ENCODE assay signal across 8 cellular contexts in genomic region chr1:108199231-108199657, GRCh38. TPM values are rescaled to one million over a fixed set of nuclear protein-coding genes. Genes with fewer than 3 reads are reported as not detected.
DNase-seq lines count a peak whose midpoint lies in the region; ATAC-seq and TF ChIP-seq lines count a peak whose summit lies in the region.

No MANE protein-coding gene starts in this region.

- TF ChIP-seq CTCF in MCF 10A (IDR thresholded peaks at IDR 0.05; ENCODE audit: unreplicated experiment) = no peak

- peaks cover 30% of the 10 kb centered on the region for H3K4me1 Mint-ChIP-seq in MCF 10A (ENCODE audit: insufficient read depth, unreplicated experiment)
- H3K4me1 Mint-ChIP-seq in stimulated activated memory B cell treated with anti-CD40 and anti-IgM and Interleukin-4, amounts not matched to agents 10 μg/mL and 1 μg/mL and 100 μg/mL, for 72 hours = peaks cover 32% of the 10 kb centered on the region

- CTCF ChIA-PET in MCF 10A (lab: Yijun Ruan, JAX) = interaction anchor here (1.1 to 2.6 kb wide), 3 partner anchors 7 to 498 kb away, joined by 3 to 13 read pairs (median 7); no protein-coding TSS in a partner anchor

- peaks cover 19% of the 10 kb centered on the region for H3K36me3 Mint-ChIP-seq in MCF 10A (ENCODE audit: insufficient read depth, unreplicated experiment)
- peaks cover 16% of the 10 kb centered on the region for H3K36me3 Mint-ChIP-seq in stimulated activated memory B cell treated with anti-CD40 and anti-IgM and Interleukin-4, amounts not matched to agents 10 μg/mL and 1 μg/mL and 100 μg/mL, for 72 hours

- TSS peak; percentile 26 for BruUV-seq in MCF 10A (replicated peaks; lab: Mats Ljungman, UMichigan)

- ATAC-seq in stimulated activated memory B cell treated with anti-CD40 and anti-IgM and Interleukin-4, amounts not matched to agents 10 μg/mL and 1 μg/mL and 100 μg/mL, for 72 hours = no peak
- no peak for ATAC-seq in HG03139 (IDR thresholded peaks at IDR 0.05; ENCODE audit: unreplicated experiment)

- POLR2A ChIA-PET in MCF 10A (lab: Yijun Ruan, JAX) = interaction anchor here (0.7 to 3.4 kb wide), 13 partner anchors 9 to 554 kb away, joined by 3 to 38 read pairs (median 6); partner anchors contain the start of genes EEIG2 and PRPF38B

- peak overlapping the region; percentile 92 for H3K4me3 Mint-ChIP-seq in MCF 10A (ENCODE audit: unreplicated experiment)
- H3K4me3 Mint-ChIP-seq in stimulated activated memory B cell treated with anti-CD40 and anti-IgM and Interleukin-4, amounts not matched to agents 10 μg/mL and 1 μg/mL and 100 μg/mL, for 72 hours = peak overlapping the region; percentile 98

- H3K9me3 Mint-ChIP-seq in MCF 10A (ENCODE audit: unreplicated experiment) = peaks cover 8% of the 10 kb centered on the region
- peaks cover 4% of the 10 kb centered on the region for H3K9me3 Mint-ChIP-seq in stimulated activated memory B cell treated with anti-CD40 and anti-IgM and Interleukin-4, amounts not matched to agents 10 μg/mL and 1 μg/mL and 100 μg/mL, for 72 hours

- intact Hi-C loops in MCF 10A (cut with micrococcal nuclease) = no loop called here

- no peaks in the 10 kb centered on the region for H3K27me3 Mint-ChIP-seq in MCF 10A (ENCODE audit: insufficient read depth, unreplicated experiment)
- H3K27me3 Mint-ChIP-seq in stimulated activated memory B cell treated with anti-CD40 and anti-IgM and Interleukin-4, amounts not matched to agents 10 μg/mL and 1 μg/mL and 100 μg/mL, for 72 hours = no peaks in the 10 kb centered on the region

- H3K27ac Mint-ChIP-seq in MCF 10A (ENCODE audit: low read depth, unreplicated experiment) = peak overlapping the region; percentile 91
- H3K27ac Mint-ChIP-seq in stimulated activated memory B cell treated with anti-CD40 and anti-IgM and Interleukin-4, amounts not matched to agents 10 μg/mL and 1 μg/mL and 100 μg/mL, for 72 hours = peak overlapping the region; percentile 93

- DNase-seq in NCI-H82 (lab: John Stamatoyannopoulos, UW) = peak; percentile 44
- DNase-seq in NCI-H82 treated with DMSO at 0.1 percent for 48 hours (lab: John Stamatoyannopoulos, UW; ENCODE audit: unreplicated experiment) = no peak
- DNase-seq in NCI-H510A treated with DMSO at 0.1 percent for 48 hours (lab: John Stamatoyannopoulos, UW) = peak; percentile 44
- peak; percentile 39 for DNase-seq in MCF 10A (ENCODE audit: unreplicated experiment)
- peak; percentile 31 for DNase-seq in iris pigment epithelial cell (ENCODE audit: low read depth)
- no peak for DNase-seq in globus pallidus (ENCODE audit: low spot score)

RNA-seq across cellular contexts. Expression of gene SLC25A24, which starts 0.9 kb away (rescaled TPM):
- 21.0 and 28.3 TPM in 2 replicates for total RNA-seq in MCF 10A (2022)

RNA-seq across cellular contexts. Expression of gene NBPF4, which starts 44.6 kb away (rescaled TPM):
- total RNA-seq in MCF 10A (2022) = not detected in 2 replicates

Comparison
In these comparisons a context has a peak if more than half of its experiments do, and no peak if none do; other contexts are left out.
1. DNase-seq: peak in NCI-H82 (single experiment), NCI-H510A treated with DMSO at 0.1 percent for 48 hours (single experiment), MCF 10A (single experiment) and iris pigment epithelial cell (single experiment); none in NCI-H82 treated with DMSO at 0.1 percent for 48 hours (single experiment) and globus pallidus (single experiment).